In the genomic region with DNA sequence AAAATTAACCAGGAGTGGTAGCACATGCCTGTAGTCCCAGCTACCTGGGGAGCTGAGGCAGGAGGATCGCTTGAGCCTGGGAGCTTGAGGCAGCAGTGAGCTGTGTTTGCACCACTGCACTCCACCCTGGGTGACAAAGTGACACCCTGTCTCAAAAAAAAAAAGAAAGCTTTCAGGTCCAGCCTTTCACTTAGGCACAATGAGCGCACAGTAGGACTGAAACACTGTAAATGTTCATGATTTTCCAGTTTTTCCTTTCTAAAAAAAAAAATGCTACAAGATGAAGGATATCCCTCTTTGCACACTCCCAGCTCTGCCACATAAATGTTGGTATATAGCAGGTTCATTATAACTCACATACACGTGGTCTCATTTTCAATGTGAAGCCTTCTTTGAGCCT, we compare ENCODE assay signal across 8 cellular contexts.
"Had no signal": no experiment of that assay in that cellular context is flagged by ENCODE, and none has a peak within 500 bp of the region (broad histone marks: within the 10 kb centered on the region; RNA-seq: fewer than 3 reads in every experiment).

No MANE protein-coding gene starts in this region.

- H3K27ac ChIP-seq: HL-60 had no signal

- H2AFZ ChIP-seq: GM23338 had no signal

- H3K4me2 ChIP-seq: GM23338 had no signal

- FAIRE-seq: H1, H54 had no signal

- H3K4me3 ChIP-seq: GM23338 had no signal

- DNase-seq: H9, HCEC 1CT, IMR-90, KBM-7 had no signal

- ATAC-seq: GM23338 had no signal
